Comparison of ENCODE assay signal across 1 cellular context in genomic region chr17:50346313-50347086, GRCh38.
TF ChIP-seq lines count a peak whose summit lies in the region.

No MANE protein-coding gene starts in this region.

TF ChIP-seq in WTC11, 78 proteins besides CTCF, POLR2A, EP300 and RAD21 (continued from another document):
- TF ChIP-seq, protein P1, sequence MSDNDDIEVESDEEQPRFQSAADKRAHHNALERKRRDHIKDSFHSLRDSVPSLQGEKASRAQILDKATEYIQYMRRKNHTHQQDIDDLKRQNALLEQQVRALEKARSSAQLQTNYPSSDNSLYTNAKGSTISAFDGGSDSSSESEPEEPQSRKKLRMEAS (CRISPR knock-in tag; IDR thresholded peaks at IDR 0.05) = peak; percentile 28
- peak; percentile 63; the same call in 1 of the 2 replicates for TF ChIP-seq FOXP4 (CRISPR knock-in tag; IDR thresholded peaks at IDR 0.05)
- peak; percentile 12; the same call in 1 of the 2 replicates for TF ChIP-seq SP1 (CRISPR knock-in tag; conservative IDR thresholded peaks at IDR 0.05)
- no peak for TF ChIP-seq JAZF1 (CRISPR knock-in tag; IDR thresholded peaks at IDR 0.05)
- TF ChIP-seq, protein P2, sequence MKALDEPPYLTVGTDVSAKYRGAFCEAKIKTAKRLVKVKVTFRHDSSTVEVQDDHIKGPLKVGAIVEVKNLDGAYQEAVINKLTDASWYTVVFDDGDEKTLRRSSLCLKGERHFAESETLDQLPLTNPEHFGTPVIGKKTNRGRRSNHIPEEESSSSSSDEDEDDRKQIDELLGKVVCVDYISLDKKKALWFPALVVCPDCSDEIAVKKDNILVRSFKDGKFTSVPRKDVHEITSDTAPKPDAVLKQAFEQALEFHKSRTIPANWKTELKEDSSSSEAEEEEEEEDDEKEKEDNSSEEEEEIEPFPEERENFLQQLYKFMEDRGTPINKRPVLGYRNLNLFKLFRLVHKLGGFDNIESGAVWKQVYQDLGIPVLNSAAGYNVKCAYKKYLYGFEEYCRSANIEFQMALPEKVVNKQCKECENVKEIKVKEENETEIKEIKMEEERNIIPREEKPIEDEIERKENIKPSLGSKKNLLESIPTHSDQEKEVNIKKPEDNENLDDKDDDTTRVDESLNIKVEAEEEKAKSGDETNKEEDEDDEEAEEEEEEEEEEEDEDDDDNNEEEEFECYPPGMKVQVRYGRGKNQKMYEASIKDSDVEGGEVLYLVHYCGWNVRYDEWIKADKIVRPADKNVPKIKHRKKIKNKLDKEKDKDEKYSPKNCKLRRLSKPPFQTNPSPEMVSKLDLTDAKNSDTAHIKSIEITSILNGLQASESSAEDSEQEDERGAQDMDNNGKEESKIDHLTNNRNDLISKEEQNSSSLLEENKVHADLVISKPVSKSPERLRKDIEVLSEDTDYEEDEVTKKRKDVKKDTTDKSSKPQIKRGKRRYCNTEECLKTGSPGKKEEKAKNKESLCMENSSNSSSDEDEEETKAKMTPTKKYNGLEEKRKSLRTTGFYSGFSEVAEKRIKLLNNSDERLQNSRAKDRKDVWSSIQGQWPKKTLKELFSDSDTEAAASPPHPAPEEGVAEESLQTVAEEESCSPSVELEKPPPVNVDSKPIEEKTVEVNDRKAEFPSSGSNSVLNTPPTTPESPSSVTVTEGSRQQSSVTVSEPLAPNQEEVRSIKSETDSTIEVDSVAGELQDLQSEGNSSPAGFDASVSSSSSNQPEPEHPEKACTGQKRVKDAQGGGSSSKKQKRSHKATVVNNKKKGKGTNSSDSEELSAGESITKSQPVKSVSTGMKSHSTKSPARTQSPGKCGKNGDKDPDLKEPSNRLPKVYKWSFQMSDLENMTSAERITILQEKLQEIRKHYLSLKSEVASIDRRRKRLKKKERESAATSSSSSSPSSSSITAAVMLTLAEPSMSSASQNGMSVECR (CRISPR knock-in tag; IDR thresholded peaks at IDR 0.05; ENCODE audit: borderline replicate concordance) = 0 out of 2 replicates have a peak, but pooled peaks have one; percentile 34
- TF ChIP-seq IRF1 (CRISPR knock-in tag; IDR thresholded peaks at IDR 0.05) = 0 out of 2 replicates have a peak, but pooled peaks have one; percentile 42
- TF ChIP-seq TEAD1 (CRISPR knock-in tag; IDR thresholded peaks at IDR 0.05) = no peak
- TF ChIP-seq ELF4 (CRISPR knock-in tag; IDR thresholded peaks at IDR 0.05; ENCODE audit: low read depth) = no peak
- 0 out of 2 replicates have a peak, but pooled peaks have one; percentile 19 for TF ChIP-seq PRRX2 (CRISPR knock-in tag; IDR thresholded peaks at IDR 0.05)
- 0 out of 2 replicates have a peak, but pooled peaks have one; percentile 35 for TF ChIP-seq ETV6 (CRISPR knock-in tag; IDR thresholded peaks at IDR 0.05)
- peak; percentile 28; the same call in 1 of the 2 replicates for TF ChIP-seq E2F5 (CRISPR knock-in tag; IDR thresholded peaks at IDR 0.05)
- no peak for TF ChIP-seq SMAD4 (CRISPR knock-in tag; IDR thresholded peaks at IDR 0.05)
- TF ChIP-seq, protein P3, sequence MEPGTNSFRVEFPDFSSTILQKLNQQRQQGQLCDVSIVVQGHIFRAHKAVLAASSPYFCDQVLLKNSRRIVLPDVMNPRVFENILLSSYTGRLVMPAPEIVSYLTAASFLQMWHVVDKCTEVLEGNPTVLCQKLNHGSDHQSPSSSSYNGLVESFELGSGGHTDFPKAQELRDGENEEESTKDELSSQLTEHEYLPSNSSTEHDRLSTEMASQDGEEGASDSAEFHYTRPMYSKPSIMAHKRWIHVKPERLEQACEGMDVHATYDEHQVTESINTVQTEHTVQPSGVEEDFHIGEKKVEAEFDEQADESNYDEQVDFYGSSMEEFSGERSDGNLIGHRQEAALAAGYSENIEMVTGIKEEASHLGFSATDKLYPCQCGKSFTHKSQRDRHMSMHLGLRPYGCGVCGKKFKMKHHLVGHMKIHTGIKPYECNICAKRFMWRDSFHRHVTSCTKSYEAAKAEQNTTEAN (CRISPR knock-in tag; IDR thresholded peaks at IDR 0.05) = 0 out of 2 replicates have a peak, but pooled peaks have one; percentile 61
- no peak for TF ChIP-seq EMX1 (CRISPR knock-in tag; IDR thresholded peaks at IDR 0.05)
- TF ChIP-seq, protein P4, sequence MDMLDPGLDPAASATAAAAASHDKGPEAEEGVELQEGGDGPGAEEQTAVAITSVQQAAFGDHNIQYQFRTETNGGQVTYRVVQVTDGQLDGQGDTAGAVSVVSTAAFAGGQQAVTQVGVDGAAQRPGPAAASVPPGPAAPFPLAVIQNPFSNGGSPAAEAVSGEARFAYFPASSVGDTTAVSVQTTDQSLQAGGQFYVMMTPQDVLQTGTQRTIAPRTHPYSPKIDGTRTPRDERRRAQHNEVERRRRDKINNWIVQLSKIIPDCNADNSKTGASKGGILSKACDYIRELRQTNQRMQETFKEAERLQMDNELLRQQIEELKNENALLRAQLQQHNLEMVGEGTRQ (CRISPR knock-in tag; IDR thresholded peaks at IDR 0.05) = no peak
- TF ChIP-seq NFYB (CRISPR knock-in tag; conservative IDR thresholded peaks at IDR 0.05; ENCODE audit: low read depth) = no peak
- no peak for TF ChIP-seq TEAD4 (CRISPR knock-in tag; IDR thresholded peaks at IDR 0.05)
TF ChIP-seq in WTC11: peak in this region for 10.
